Comparison of ENCODE assay signal across 7 cellular contexts in the genomic region with DNA sequence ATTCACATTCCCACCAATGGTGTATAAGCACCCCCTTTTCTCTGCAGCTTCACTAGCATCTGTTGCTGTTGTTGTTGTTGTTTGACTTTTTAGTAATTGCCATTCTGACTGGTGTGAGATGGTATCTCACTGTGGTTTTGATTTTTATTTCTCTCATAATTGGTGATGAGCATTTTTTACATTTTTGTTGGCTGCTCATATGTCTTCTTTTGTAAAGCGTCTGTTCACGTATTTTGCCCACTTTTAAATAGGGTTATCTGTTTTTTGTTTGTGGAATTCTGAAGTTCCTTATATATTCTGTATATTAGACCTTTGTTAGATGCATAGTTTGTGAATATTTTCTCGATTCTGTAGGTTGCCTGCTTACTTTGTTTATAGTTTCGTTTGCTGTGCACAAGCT.
"Had no signal": no experiment of that assay in that cellular context is flagged by ENCODE, and none has a peak within 500 bp of the region (broad histone marks: within the 10 kb centered on the region; RNA-seq: fewer than 3 reads in every experiment).

No MANE protein-coding gene starts in this region.

- ATAC-seq: GM12878 had no signal

- DNase-seq: GDM1, GF-D8 had no signal

- FAIRE-seq: G401.6, GM12878, GM12892, GM18507, GM19239 had no signal

- H3K4me3 ChIP-seq: GM12878 had no signal
